ENCODE assay signal across 9 cellular contexts in genomic region chr18:34493099-34493544, GRCh38.
DNase-seq lines count a peak whose midpoint lies in the region; ATAC-seq and TF ChIP-seq lines count a peak whose summit lies in the region.
"Had no signal": no experiment of that assay in that cellular context is flagged by ENCODE, and none has a peak within 500 bp of the region (broad histone marks: within the 10 kb centered on the region; RNA-seq: fewer than 3 reads in every experiment).

No MANE protein-coding gene starts in this region.

- peaks cover 3% of the 10 kb centered on the region; the same call in 1 of the 2 replicates for H3K27me3 ChIP-seq in PC-9 (ENCODE audit: insufficient read depth, low read depth)
- peaks cover 0 to 40% (median 16%) of the 10 kb centered on the region in 3 donors for H3K27me3 ChIP-seq in stomach

- H3K27ac ChIP-seq in PC-9 (no peak overlapping the region), stomach (peak overlapping the region in 4 of 5 donors; percentile 43 to 81 (median 67)), RWPE1 (no peak overlapping the region)

- TF ChIP-seq EP300 in Ishikawa (IDR thresholded peaks at IDR 0.05; ENCODE audit: borderline replicate concordance) (no peak), stomach (IDR thresholded peaks at IDR 0.05) (no peak)

- H3K79me2 ChIP-seq in PC-9 (ENCODE audit: low read depth) = no peaks in the 10 kb centered on the region

- TF ChIP-seq CTCF in PC-9 (conservative IDR thresholded peaks at IDR 0.05) (no peak), stomach (IDR thresholded peaks at IDR 0.05) (no peak), RWPE1 (conservative IDR thresholded peaks at IDR 0.05; ENCODE audit: low read depth) (no peak)

- WGBS in stomach, 5 donors = 1 to 5% (median 1%) methylated on average over 15 to 18 of the region's 18 CpGs

- intact Hi-C loops in PC-9 (cut with micrococcal nuclease; ENCODE audit: unreplicated experiment) = no loop called here
- intact Hi-C loops in stomach (cut with DNase I; ENCODE audit: low total_unique reads) = no loop called here

- CTCF ChIA-PET in PC-9 (lab: Charles Lee) (no interaction called here), RWPE1 (lab: Yijun Ruan, JAX) (interaction anchor here (0.6 kb wide), 1 partner anchor 168 kb away, joined by 3 read pairs; no protein-coding TSS in a partner anchor)

- no peak for TF ChIP-seq POLR2A in stomach (IDR thresholded peaks at IDR 0.05)

- H3K9me2 ChIP-seq in PC-9 (ENCODE audit: insufficient read depth) = no peaks in the 10 kb centered on the region

- H3K36me3 ChIP-seq in PC-9 (ENCODE audit: low read depth) (no peaks in the 10 kb centered on the region), stomach (no peaks in the 10 kb centered on the region)

- BruUV-seq in PC-9 (replicated peaks; lab: Mats Ljungman, UMichigan) = no TSS peak

- peak; percentile 56 for ATAC-seq in GM21528 (IDR thresholded peaks at IDR 0.05; ENCODE audit: low FRiP score, unreplicated experiment)
- ATAC-seq in left lobe of liver = peak; percentile 88

- no peaks in the 10 kb centered on the region for H4K20me1 ChIP-seq in PC-9 (ENCODE audit: insufficient read depth)

- H3F3A ChIP-seq in PC-9 (ENCODE audit: insufficient read depth, low read depth) = no peaks in the 10 kb centered on the region

- H3K9me3 ChIP-seq in PC-9 (ENCODE audit: insufficient read depth, low read depth) (no peaks in the 10 kb centered on the region), stomach (no peaks in the 10 kb centered on the region)

- H3K4me3 ChIP-seq in PC-9 (peak overlapping the region; percentile 39; the same call in 1 of the 2 replicates), stomach (peak overlapping the region; percentile 46 to 61 (median 50))

- DNase-seq in EH (ENCODE audit: low read depth) (peak; percentile 38), PC-9 (peak; percentile 1 to 38), dermis microvascular lymphatic vessel endothelial cell (ENCODE audit: low read depth in 2 of 2) (peak; percentile 18 to 81), left lobe of liver (ENCODE audit: low spot score) (peak; percentile 70), stomach (peak; percentile 28), RWPE1 (ENCODE audit: low spot score) (no peak)
- DNase-seq: activated B cell treated with CpG ODN at 0.5 μM for 24 hours had no signal

- H2AFZ ChIP-seq in PC-9 = no peak overlapping the region

- H3K4me1 ChIP-seq in PC-9 (replicated peaks; ENCODE audit: insufficient read depth) = no peaks in the 10 kb centered on the region
- H3K4me1 ChIP-seq in stomach = peaks cover 5 to 23% (median 14%) of the 10 kb centered on the region in 4 donors

- H3K4me2 ChIP-seq in PC-9 = peak overlapping the region; percentile 47

- TF ChIP-seq RAD21 in Ishikawa (IDR thresholded peaks at IDR 0.05; ENCODE audit: low read depth) = no peak

- POLR2A ChIA-PET in PC-9 (lab: Charles Lee; ENCODE audit: unreplicated experiment) = no interaction called here
- POLR2A ChIA-PET in RWPE1 (lab: Yijun Ruan, JAX; ENCODE audit: low non-redundant PET) = no interaction called here

TF ChIP-seq in Ishikawa, 13 proteins besides CTCF, POLR2A, EP300 and RAD21:
- TF ChIP-seq EGR1 (IDR thresholded peaks at IDR 0.05) = no peak
- peak; percentile 64 for TF ChIP-seq USF1 (IDR thresholded peaks at IDR 0.05)
- TF ChIP-seq TCF12 (IDR thresholded peaks at IDR 0.05; ENCODE audit: low read depth) = no peak
- TF ChIP-seq TEAD4 (IDR thresholded peaks at IDR 0.05) = 0 out of 2 replicates have a peak, but pooled peaks have one; percentile 21
- no peak for TF ChIP-seq CREB1 (IDR thresholded peaks at IDR 0.05; ENCODE audit: low read depth)

Comparison
In these comparisons a context has a peak if more than half of its experiments do, and no peak if none do; other contexts are left out.
1. H3K27ac ChIP-seq: peak in stomach (4 of 5); none in PC-9 (single experiment) and RWPE1 (single experiment).